ENCODE assay signal across 8 cellular contexts in genomic region chr2:46062637-46063412, GRCh38.
DNase-seq lines count a peak whose midpoint lies in the region; ATAC-seq and TF ChIP-seq lines count a peak whose summit lies in the region.

No MANE protein-coding gene starts in this region.

- H3K4me3 ChIP-seq in AG04449 (ENCODE audit: low read depth, low read length): no peak overlapping the region

- DNase-seq in AG04449 (ENCODE audit: low read depth, low spot score) (no peak), GOT3 (lab: John Stamatoyannopoulos, UW) (peak; percentile 8), NCI-H345 treated with DMSO at 0.1 percent for 48 hours (lab: John Stamatoyannopoulos, UW; ENCODE audit: unreplicated experiment) (peak; percentile 49), cerebellum (ENCODE audit: low spot score) (peak; percentile 52), left kidney (ENCODE audit: low read depth, low spot score) (peak; percentile 90)
- peak; percentile 35 for DNase-seq in activated CD4-positive, alpha-beta T cell treated with anti-CD3 and anti-CD28 coated beads for 1 hour
- DNase-seq in stimulated activated CD4-positive, alpha-beta T cell treated with anti-CD3 and anti-CD28 coated beads, Interleukin-4, amount 100 ng/mL, for 1 hour: peak; percentile 59

- CTCF ChIA-PET in AG04449 (lab: Yijun Ruan, JAX): interaction anchor here (0.6 to 8.4 kb wide), 78 partner anchors 9 to 824 kb away, joined by 3 to 112 read pairs (median 5); partner anchors contain the start of gene EPAS1

- TF ChIP-seq CTCF in AG04449 (IDR thresholded peaks at IDR 0.05; ENCODE audit: insufficient read depth, low read length, missing control alignments): peak; percentile 78

- ATAC-seq in GM18498 (IDR thresholded peaks at IDR 0.05; ENCODE audit: unreplicated experiment): no peak

- POLR2A ChIA-PET in AG04449 (lab: Yijun Ruan, JAX): interaction anchor here (1.2 to 1.7 kb wide), 2 partner anchors 235 to 247 kb away, joined by 3 to 17 read pairs; partner anchors contain the start of gene EPAS1
